In genomic region chr14:99480856-99481744, GRCh38 we compare ENCODE assay signal across 8 cellular contexts. TPM values are rescaled to one million over a fixed set of nuclear protein-coding genes. Genes with fewer than 3 reads are reported as not detected.
A peak's percentile ranks its signal among the peaks of the same experiment; 100 is the strongest.
DNase-seq lines count a peak whose midpoint lies in the region; ATAC-seq, FAIRE-seq and TF ChIP-seq lines count a peak whose summit lies in the region.

Gene CCNK, plus strand, starts transcription at chr14:99481409. Its CDS starts 11,269 bp downstream, at chr14:99492678.
Gene SETD3, minus strand, starts transcription at chr14:99480859. Its CDS starts 15,054 bp downstream, at chr14:99465805.

- H3K4me2 ChIP-seq in parathyroid adenoma (ENCODE audit: low read length), result peak within 1 kb of the TSS; percentile 90

- WGBS in adipose tissue, 3 donors, result 0% methylated on average over 75 to 92 of the region's 92 CpGs
- WGBS in tibial nerve, 2 donors, result 0% methylated on average over 44 to 70 of the region's 92 CpGs

- H3K9ac ChIP-seq in parathyroid adenoma, result peak within 1 kb of the TSS; percentile 75

- H3K27me3 ChIP-seq in cardiac muscle cell, result no peaks in the 10 kb centered on the region
- H3K27me3 ChIP-seq in parathyroid adenoma (ENCODE audit: control insufficient read depth, insufficient read depth, low read length), result no peaks in the 10 kb centered on the region
- H3K27me3 ChIP-seq in tibial nerve, result no peaks in the 10 kb centered on the region

- H3K4me1 ChIP-seq in cardiac muscle cell (ENCODE audit: low read depth) (peaks cover 16% of the 10 kb centered on the region), parathyroid adenoma (peaks cover 6% of the 10 kb centered on the region), tibial nerve (peaks cover 0 to 66% (median 31%) of the 10 kb centered on the region in 4 donors)

- H3K9me3 ChIP-seq in cardiac muscle cell (ENCODE audit: low read depth) (no peaks in the 10 kb centered on the region), parathyroid adenoma (ENCODE audit: control insufficient read depth, low read length) (no peaks in the 10 kb centered on the region), tibial nerve (no peaks in the 10 kb centered on the region)

- H2AFZ ChIP-seq in parathyroid adenoma, result peak within 1 kb of the TSS; percentile 96

- H3K9me3 Mint-ChIP-seq in T-cell, result no peaks in the 10 kb centered on the region

- H3K36me3 ChIP-seq in cardiac muscle cell (no peaks in the 10 kb centered on the region), parathyroid adenoma (ENCODE audit: control insufficient read depth, insufficient read depth, low read length) (no peaks in the 10 kb centered on the region), tibial nerve (no peaks in the 10 kb centered on the region)

- peak within 1 kb of the TSS; percentile 95 to 98 for H3K27ac Mint-ChIP-seq in T-cell

- H3K36me3 Mint-ChIP-seq in T-cell, result no peaks in the 10 kb centered on the region

- H3K27ac ChIP-seq in adipose tissue (ENCODE audit: low read depth, low read length) (peak within 1 kb of the TSS; percentile 92), cardiac muscle cell (peak within 1 kb of the TSS; percentile 97), parathyroid adenoma (peak within 1 kb of the TSS; percentile 86), tibial nerve (peak within 1 kb of the TSS; percentile 89 to 96 (median 96))

- H3K27me3 Mint-ChIP-seq in T-cell, result no peaks in the 10 kb centered on the region

- POLR2A ChIA-PET in T-cell (lab: Charles Lee), result interaction anchor here (0.5 to 1.7 kb wide), 10 partner anchors 9 to 1344 kb away, joined by 3 to 24 read pairs (median 5); partner anchors contain the start of genes CCDC85C (in 1 of the 2) and CYP46A1 (in 1 of the 2)

- TF ChIP-seq CTCF in cardiac muscle cell (IDR thresholded peaks at IDR 0.05; ENCODE audit: low read depth, low read length) (no peak), parathyroid adenoma (IDR thresholded peaks at IDR 0.05) (no peak), tibial nerve (IDR thresholded peaks at IDR 0.05) (peak in 1 of 5 experiments; percentile 43)

- peak; percentile 99 for FAIRE-seq in GM12891 (lab: Jason Lieb, UNC)

- DNase-seq in GM12891 (ENCODE audit: insufficient read length, low spot score) (peak; percentile 93), NCI-H1436 treated with DMSO at 0.1 percent for 48 hours (lab: John Stamatoyannopoulos, UW) (peak; percentile 95), T-cell (peak; percentile 99 to 100 (median 100)), cardiac muscle cell (ENCODE audit: low read depth in 1 of 2, low spot score in 1 of 2) (peak; percentile 99 to 100), tibial nerve (ENCODE audit: low spot score in 2 of 2) (peak; percentile 98 to 100)

- CTCF ChIA-PET in T-cell (lab: Charles Lee), result interaction anchor here in 1 of 2 donors (0.6 to 1.3 kb wide), 4 partner anchors 123 to 203 kb away, joined by 3 to 11 read pairs (median 4); partner anchors contain the start of genes CCDC85C and CYP46A1

- H3K4me3 ChIP-seq in cardiac muscle cell (peak within 1 kb of the TSS; percentile 80), parathyroid adenoma (ENCODE audit: low read depth, low read length) (peak within 1 kb of the TSS; percentile 96), tibial nerve (peak within 1 kb of the TSS; percentile 68 to 97 (median 92))

- H3K79me2 ChIP-seq in parathyroid adenoma, result peaks cover 51% of the 10 kb centered on the region

- ATAC-seq in HG02840 (IDR thresholded peaks at IDR 0.05; ENCODE audit: low FRiP score, unreplicated experiment), result peak; percentile 95
- ATAC-seq in T-cell (replicated peaks in 1 of 4), result peak; percentile 86 to 89 (median 86)

- TF ChIP-seq EP300 in tibial nerve (IDR thresholded peaks at IDR 0.05), result peak; percentile 93 to 100

- H3K4me1 Mint-ChIP-seq in T-cell, result peaks cover 65 to 67% (median 65%) of the 10 kb centered on the region in 3 donors

- peak; percentile 90 for TF ChIP-seq POLR2A in GM12891 (IDR thresholded peaks at IDR 0.05; ENCODE audit: low read depth, low read length)
- peak; percentile 88 to 95 for TF ChIP-seq POLR2A in tibial nerve (IDR thresholded peaks at IDR 0.05)

- H3K4me3 Mint-ChIP-seq in T-cell, result peak within 1 kb of the TSS; percentile 90 to 98 (median 96)

TF ChIP-seq in GM12891, 5 proteins besides CTCF, POLR2A, EP300 and RAD21:
- 0 out of 2 replicates have a peak, but pooled peaks have one; percentile 67 for TF ChIP-seq POU2F2 (IDR thresholded peaks at IDR 0.05; ENCODE audit: low read depth, low read length)
- TF ChIP-seq SPI1 (IDR thresholded peaks at IDR 0.05; ENCODE audit: low read depth, low read length), result 0 out of 2 replicates have a peak, but pooled peaks have one; percentile 31
- no peak for TF ChIP-seq PAX5 (IDR thresholded peaks at IDR 0.05; ENCODE audit: insufficient read depth, low read length, severe bottlenecking)
- peak; percentile 95 for TF ChIP-seq TAF1 (IDR thresholded peaks at IDR 0.05; ENCODE audit: low read depth, low read length)
- TF ChIP-seq POLR2AphosphoS5 (IDR thresholded peaks at IDR 0.05; ENCODE audit: low read depth, low read length), result peak; percentile 94

RNA-seq across cellular contexts. Expression of gene CCNK, which starts in this region (rescaled TPM):
- 54.3 TPM for polyA plus RNA-seq in GM12891 (2012; ENCODE audit: low read depth, missing spikeins)
- total RNA-seq in T-cell (100 to 1,000 TPM in 2 of 5 donors, 10 to 100 TPM in 3; 61.8 to 138 (median 74.6) TPM), cardiac muscle cell (14.2 and 17.3 TPM in 2 replicates), tibial nerve (10 to 100 TPM; 16.5 to 29.1 (median 21.4) TPM)
- polyA plus RNA-seq in adipose tissue (10 to 100 TPM in 2 of 3 donors, 1 to 10 TPM in 1; 8.0 to 19.5 (median 11.8) TPM), cardiac muscle cell (13.3 and 13.7 TPM in 2 replicates)

RNA-seq across cellular contexts. Expression of gene SETD3, which starts in this region (rescaled TPM):
- polyA plus RNA-seq in GM12891 (2012; ENCODE audit: low read depth, missing spikeins), result 19.0 TPM
- total RNA-seq in T-cell, result 10 to 100 TPM; 47.7 to 64.6 (median 52.4) TPM
- 10 to 100 TPM; 19.8 to 45.5 (median 37.8) TPM for polyA plus RNA-seq in adipose tissue
- 59.4 and 67.5 TPM in 2 replicates for total RNA-seq in cardiac muscle cell
- 60.1 and 71.4 TPM in 2 replicates for polyA plus RNA-seq in cardiac muscle cell
- 100 to 1,000 TPM in 1 of 4 donors, 10 to 100 TPM in 3; 63.3 to 118 (median 80.6) TPM for total RNA-seq in tibial nerve

Comparison
In these comparisons a context has a peak if more than half of its experiments do, and no peak if none do; other contexts are left out.
1. Peak in every context shown above with its lines: DNase-seq, ATAC-seq, H3K4me3 ChIP-seq and H3K27ac ChIP-seq.